Comparison of ENCODE assay signal across 1 cellular context in genomic region chr11:35548925-35549561, GRCh38.
TF ChIP-seq lines count a peak whose summit lies in the region.

No MANE protein-coding gene starts in this region.

TF ChIP-seq in IMR-90, 13 proteins besides CTCF, POLR2A, EP300 and RAD21:
- TF ChIP-seq, protein P1, sequence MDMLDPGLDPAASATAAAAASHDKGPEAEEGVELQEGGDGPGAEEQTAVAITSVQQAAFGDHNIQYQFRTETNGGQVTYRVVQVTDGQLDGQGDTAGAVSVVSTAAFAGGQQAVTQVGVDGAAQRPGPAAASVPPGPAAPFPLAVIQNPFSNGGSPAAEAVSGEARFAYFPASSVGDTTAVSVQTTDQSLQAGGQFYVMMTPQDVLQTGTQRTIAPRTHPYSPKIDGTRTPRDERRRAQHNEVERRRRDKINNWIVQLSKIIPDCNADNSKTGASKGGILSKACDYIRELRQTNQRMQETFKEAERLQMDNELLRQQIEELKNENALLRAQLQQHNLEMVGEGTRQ (IDR thresholded peaks at IDR 0.05; ENCODE audit: low read depth, low read length): no peak
- TF ChIP-seq CEBPB (IDR thresholded peaks at IDR 0.05; ENCODE audit: low read depth, low read length) (no peak), NFE2L2 (IDR thresholded peaks at IDR 0.05; ENCODE audit: low read depth, low read length) (no peak), SMC3 (IDR thresholded peaks at IDR 0.05; ENCODE audit: low read depth, low read length) (no peak), CHD1 (IDR thresholded peaks at IDR 0.05; ENCODE audit: low read depth, low read length) (no peak), RCOR1 (IDR thresholded peaks at IDR 0.05; ENCODE audit: insufficient replicate concordance, low read length) (no peak), BHLHE40 (IDR thresholded peaks at IDR 0.05; ENCODE audit: low read depth, low read length) (no peak), MAFK (IDR thresholded peaks at IDR 0.05; ENCODE audit: low read depth, low read length) (no peak), RFX5 (IDR thresholded peaks at IDR 0.05; ENCODE audit: low read depth, low read length) (no peak), FOS (IDR thresholded peaks at IDR 0.05; ENCODE audit: low read depth, low read length) (no peak), MAZ (IDR thresholded peaks at IDR 0.05; ENCODE audit: borderline replicate concordance, low read depth, low read length) (no peak)
- TF ChIP-seq, protein P2, sequence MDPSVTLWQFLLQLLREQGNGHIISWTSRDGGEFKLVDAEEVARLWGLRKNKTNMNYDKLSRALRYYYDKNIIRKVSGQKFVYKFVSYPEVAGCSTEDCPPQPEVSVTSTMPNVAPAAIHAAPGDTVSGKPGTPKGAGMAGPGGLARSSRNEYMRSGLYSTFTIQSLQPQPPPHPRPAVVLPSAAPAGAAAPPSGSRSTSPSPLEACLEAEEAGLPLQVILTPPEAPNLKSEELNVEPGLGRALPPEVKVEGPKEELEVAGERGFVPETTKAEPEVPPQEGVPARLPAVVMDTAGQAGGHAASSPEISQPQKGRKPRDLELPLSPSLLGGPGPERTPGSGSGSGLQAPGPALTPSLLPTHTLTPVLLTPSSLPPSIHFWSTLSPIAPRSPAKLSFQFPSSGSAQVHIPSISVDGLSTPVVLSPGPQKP (IDR thresholded peaks at IDR 0.05; ENCODE audit: borderline replicate concordance, low read depth, low read length): no peak
TF ChIP-seq in IMR-90: peak in this region for 0.
